In genomic region chr6:39792501-39793450, GRCh38 we compare ENCODE assay signal across 9 cellular contexts. TPM values are rescaled to one million over a fixed set of nuclear protein-coding genes. Genes with fewer than 3 reads are reported as not detected.
DNase-seq lines count a peak whose midpoint lies in the region; ATAC-seq, FAIRE-seq and TF ChIP-seq lines count a peak whose summit lies in the region.
"Had no signal": no experiment of that assay in that cellular context is flagged by ENCODE, and none has a peak within 500 bp of the region (broad histone marks: within the 10 kb centered on the region; RNA-seq: fewer than 3 reads in every experiment).

No MANE protein-coding gene starts in this region.

- H3K27me3 Mint-ChIP-seq in activated T-helper 1 cell treated with anti-CD3 and anti-CD28 coated beads, Interleukin-12 subunit alpha, Interleukin-12 subunit beta, Interleukin-2, Interleukin-4 antibody, amounts not matched to agents 30 ng/mL and 10 ng/mL and 1 ng/mL, durations not matched to agents 14 hours and 24 hours and 36 hours (ENCODE audit: insufficient read depth): peaks cover 46% of the 10 kb centered on the region
- peaks cover 60% of the 10 kb centered on the region for H3K27me3 Mint-ChIP-seq in T-helper 17 cell

- H3K36me3 Mint-ChIP-seq in activated T-helper 1 cell treated with anti-CD3 and anti-CD28 coated beads, Interleukin-12 subunit alpha, Interleukin-12 subunit beta, Interleukin-2, Interleukin-4 antibody, amounts not matched to agents 30 ng/mL and 10 ng/mL and 1 ng/mL, durations not matched to agents 14 hours and 24 hours and 36 hours (ENCODE audit: low read depth): no peaks in the 10 kb centered on the region
- H3K36me3 Mint-ChIP-seq in T-helper 17 cell (ENCODE audit: low read depth): peaks cover 3% of the 10 kb centered on the region

- H3K9me3 ChIP-seq in heart right ventricle: no peaks in the 10 kb centered on the region
- H3K9me3 ChIP-seq in pancreas: no peaks in the 10 kb centered on the region
- H3K9me3 ChIP-seq in T-helper 17 cell (ENCODE audit: control insufficient read depth, low read length, poor library complexity, severe bottlenecking): no peaks in the 10 kb centered on the region

- H3K27me3 ChIP-seq in heart right ventricle (peaks cover 0 to 55% (median 0%) of the 10 kb centered on the region in 7 donors), pancreas (no peaks in the 10 kb centered on the region)

- H3K4me1 Mint-ChIP-seq in activated T-helper 1 cell treated with anti-CD3 and anti-CD28 coated beads, Interleukin-12 subunit alpha, Interleukin-12 subunit beta, Interleukin-2, Interleukin-4 antibody, amounts not matched to agents 30 ng/mL and 10 ng/mL and 1 ng/mL, durations not matched to agents 14 hours and 24 hours and 36 hours (ENCODE audit: low read depth): no peaks in the 10 kb centered on the region
- H3K4me1 Mint-ChIP-seq in T-helper 17 cell: peaks cover 2% of the 10 kb centered on the region

- H3K36me3 ChIP-seq in heart right ventricle (no peaks in the 10 kb centered on the region), pancreas (no peaks in the 10 kb centered on the region)

- H3K4me3 ChIP-seq in heart right ventricle (peak overlapping the region; percentile 16 to 77 (median 64)), pancreas (peak overlapping the region; percentile 35 to 68 (median 60))

- in situ Hi-C loops in KBM-7 (cut with MboI; ENCODE audit: low pct_unique_long_range_greater_than_20kb, low sequenced_read_pairs): no loop called here

- ATAC-seq in heart right ventricle (peak; percentile 3 to 37 (median 15)), pancreas (peak; percentile 9 to 32 (median 23)), T-helper 17 cell (no peak)

- H3K9me3 Mint-ChIP-seq in activated T-helper 1 cell treated with anti-CD3 and anti-CD28 coated beads, Interleukin-12 subunit alpha, Interleukin-12 subunit beta, Interleukin-2, Interleukin-4 antibody, amounts not matched to agents 30 ng/mL and 10 ng/mL and 1 ng/mL, durations not matched to agents 14 hours and 24 hours and 36 hours: no peaks in the 10 kb centered on the region

- intact Hi-C loops in heart right ventricle (cut with DNase I) (loop anchor here in 4 of 10 donors (5.0 kb wide), 3 partner anchors 95 to 1260 kb away; no protein-coding TSS in a partner anchor), pancreas (cut with DNase I) (no loop called here)
- intact Hi-C loops in activated T-helper 1 cell treated with anti-CD3 and anti-CD28 coated beads, Interleukin-12 subunit alpha, Interleukin-12 subunit beta, Interleukin-2, Interleukin-4 antibody, amounts not matched to agents 30 ng/mL and 10 ng/mL and 1 ng/mL, durations not matched to agents 14 hours and 24 hours and 36 hours (cut with micrococcal nuclease): no loop called here

- TF ChIP-seq CTCF in VCaP (conservative IDR thresholded peaks at IDR 0.05) (no peak), heart right ventricle (IDR thresholded peaks at IDR 0.05) (no peak), pancreas (IDR thresholded peaks at IDR 0.05) (no peak)

- no peak overlapping the region for H3K27ac Mint-ChIP-seq in activated T-helper 1 cell treated with anti-CD3 and anti-CD28 coated beads, Interleukin-12 subunit alpha, Interleukin-12 subunit beta, Interleukin-2, Interleukin-4 antibody, amounts not matched to agents 30 ng/mL and 10 ng/mL and 1 ng/mL, durations not matched to agents 14 hours and 24 hours and 36 hours
- H3K27ac Mint-ChIP-seq in T-helper 17 cell: no peak overlapping the region

- FAIRE-seq in pancreas (lab: Jason Lieb, UNC): no peak
- FAIRE-seq: HTR-8/SVneo had no signal

- WGBS in heart right ventricle, 2 donors: 15 to 20% methylated on average over 33 of the region's 33 CpGs
- 10 to 12% methylated on average over 33 of the region's 33 CpGs for WGBS in pancreas, 2 donors

- no peak overlapping the region for H3K4me3 Mint-ChIP-seq in activated T-helper 1 cell treated with anti-CD3 and anti-CD28 coated beads, Interleukin-12 subunit alpha, Interleukin-12 subunit beta, Interleukin-2, Interleukin-4 antibody, amounts not matched to agents 30 ng/mL and 10 ng/mL and 1 ng/mL, durations not matched to agents 14 hours and 24 hours and 36 hours
- H3K4me3 Mint-ChIP-seq in T-helper 17 cell: no peak overlapping the region

- H3K4me1 ChIP-seq in heart right ventricle (peaks cover 0 to 46% (median 21%) of the 10 kb centered on the region in 9 donors), pancreas (peaks cover 0 to 7% (median 5%) of the 10 kb centered on the region in 3 donors)

- H3K27ac ChIP-seq in VCaP (peak overlapping the region; percentile 43; the same call in 1 of the 2 replicates), heart right ventricle (peak overlapping the region in 9 of 10 donors; percentile 53 to 84 (median 69)), pancreas (peak overlapping the region in 1 of 4 donors; percentile 33)

- peak; percentile 32 for DNase-seq in AG20443 (ENCODE audit: low spot score)
- peak in 1 of 2 donors; percentile 31 for DNase-seq in heart right ventricle
- peak in 4 of 6 donors; percentile 25 to 67 (median 56) for DNase-seq in pancreas
- no peak for DNase-seq in KBM-7
- no peak for DNase-seq in activated T-helper 1 cell treated with anti-CD3 and anti-CD28 coated beads, Interleukin-12 subunit alpha, Interleukin-12 subunit beta, Interleukin-2, Interleukin-4 antibody, amounts not matched to agents 30 ng/mL and 10 ng/mL and 1 ng/mL, durations not matched to agents 14 hours and 24 hours and 36 hours (ENCODE audit: low spot score)
- no peak for DNase-seq in OCI-M2 (lab: John Stamatoyannopoulos, UW; ENCODE audit: unreplicated experiment)
- no peak for DNase-seq in T-helper 17 cell

RNA-seq across cellular contexts. Expression of gene DAAM2, which starts 0.6 kb away (rescaled TPM):
- 10 to 100 TPM in 9 of 10 donors, 1 to 10 TPM in 1; 7.7 to 25.9 (median 12.2) TPM for total RNA-seq in heart right ventricle
- 10 to 100 TPM in 1 of 2 donors, 1 to 10 TPM in 1; 6.0 to 16.3 TPM for polyA plus RNA-seq in heart right ventricle
- total RNA-seq in pancreas: 1 to 10 TPM; 4.0 to 9.0 (median 7.2) TPM
- polyA plus RNA-seq in pancreas: 10 to 100 TPM in 1 of 2 donors, 1 to 10 TPM in 1; 4.6 to 10.5 TPM
- not detected in 2 replicates for total RNA-seq in activated T-helper 1 cell treated with anti-CD3 and anti-CD28 coated beads, Interleukin-12 subunit alpha, Interleukin-12 subunit beta, Interleukin-2, Interleukin-4 antibody, amounts not matched to agents 30 ng/mL and 10 ng/mL and 1 ng/mL, durations not matched to agents 14 hours and 24 hours and 36 hours
- total RNA-seq in T-helper 17 cell: not detected

Comparison
In these comparisons a context has a peak if more than half of its experiments do, and no peak if none do; other contexts are left out.
1. DNase-seq: peak in AG20443 (single experiment) and pancreas (4 of 6); none in KBM-7 (single experiment), activated T-helper 1 cell treated with anti-CD3 and anti-CD28 coated beads, Interleukin-12 subunit alpha, Interleukin-12 subunit beta, Interleukin-2, Interleukin-4 antibody, amounts not matched to agents 30 ng/mL and 10 ng/mL and 1 ng/mL, durations not matched to agents 14 hours and 24 hours and 36 hours (single experiment), OCI-M2 (single experiment) and T-helper 17 cell (0 of 3).